In genomic region chr5:8525835-8526234, GRCh38 we compare ENCODE assay signal across 3 cellular contexts.
"Had no signal": no experiment of that assay in that cellular context is flagged by ENCODE, and none has a peak within 500 bp of the region (broad histone marks: within the 10 kb centered on the region; RNA-seq: fewer than 3 reads in every experiment).

No MANE protein-coding gene starts in this region.

- ATAC-seq: GM12878 had no signal

- DNase-seq: GDM1, GF-D8 had no signal

- H3K4me3 ChIP-seq: GM12878 had no signal
